8 cellular contexts compared by ENCODE assay signal in genomic region chr4:158193171-158193749, GRCh38. TPM values are rescaled to one million over a fixed set of nuclear protein-coding genes. Genes with fewer than 3 reads are reported as not detected.
DNase-seq lines count a peak whose midpoint lies in the region; ATAC-seq and TF ChIP-seq lines count a peak whose summit lies in the region.

No MANE protein-coding gene starts in this region.

- DNase-seq in NCI-H1417 (lab: John Stamatoyannopoulos, UW): peak in 2 of 3 experiments; percentile 17 to 75
- DNase-seq in NCI-H1417 treated with DMSO at 0.1 percent for 48 hours (lab: John Stamatoyannopoulos, UW): no peak
- DNase-seq in RKO (ENCODE audit: low spot score): peak; percentile 64
- DNase-seq in fibroblast of mammary gland (ENCODE audit: low read depth): peak; percentile 35
- DNase-seq in putamen (ENCODE audit: low spot score): peak; percentile 80
- DNase-seq in NCI-H187 treated with DMSO at 0.1 percent for 48 hours (lab: John Stamatoyannopoulos, UW): no peak
- DNase-seq in activated T-helper 2 cell treated with anti-CD3 and anti-CD28 coated beads, Interferon-gamma antibody, Interleukin-2, Interleukin-4, amounts not matched to agents 10 μg/mL and 5 μg/mL and 100 μg/mL, durations not matched to agents 14 hours and 24 hours and 36 hours (ENCODE audit: low spot score): no peak

- H3K27ac Mint-ChIP-seq in activated T-helper 2 cell treated with anti-CD3 and anti-CD28 coated beads, Interferon-gamma antibody, Interleukin-2, Interleukin-4, amounts not matched to agents 10 μg/mL and 5 μg/mL and 100 μg/mL, durations not matched to agents 14 hours and 24 hours and 36 hours: no peak overlapping the region

- peaks cover 1% of the 10 kb centered on the region for H3K4me1 Mint-ChIP-seq in activated T-helper 2 cell treated with anti-CD3 and anti-CD28 coated beads, Interferon-gamma antibody, Interleukin-2, Interleukin-4, amounts not matched to agents 10 μg/mL and 5 μg/mL and 100 μg/mL, durations not matched to agents 14 hours and 24 hours and 36 hours (ENCODE audit: low read depth)

- ATAC-seq in HG02885 (IDR thresholded peaks at IDR 0.05; ENCODE audit: poor library complexity, unreplicated experiment): peak; percentile 65

- peaks cover 3% of the 10 kb centered on the region for H3K27me3 Mint-ChIP-seq in activated T-helper 2 cell treated with anti-CD3 and anti-CD28 coated beads, Interferon-gamma antibody, Interleukin-2, Interleukin-4, amounts not matched to agents 10 μg/mL and 5 μg/mL and 100 μg/mL, durations not matched to agents 14 hours and 24 hours and 36 hours (ENCODE audit: low read depth)

- H3K9me3 Mint-ChIP-seq in activated T-helper 2 cell treated with anti-CD3 and anti-CD28 coated beads, Interferon-gamma antibody, Interleukin-2, Interleukin-4, amounts not matched to agents 10 μg/mL and 5 μg/mL and 100 μg/mL, durations not matched to agents 14 hours and 24 hours and 36 hours: no peaks in the 10 kb centered on the region

- H3K36me3 Mint-ChIP-seq in activated T-helper 2 cell treated with anti-CD3 and anti-CD28 coated beads, Interferon-gamma antibody, Interleukin-2, Interleukin-4, amounts not matched to agents 10 μg/mL and 5 μg/mL and 100 μg/mL, durations not matched to agents 14 hours and 24 hours and 36 hours (ENCODE audit: low read depth): no peaks in the 10 kb centered on the region

- TF ChIP-seq CTCF in fibroblast of mammary gland (conservative IDR thresholded peaks at IDR 0.05; ENCODE audit: control insufficient read depth, insufficient read depth, low read depth, low read length): peak; percentile 55

- intact Hi-C loops in activated T-helper 2 cell treated with anti-CD3 and anti-CD28 coated beads, Interferon-gamma antibody, Interleukin-2, Interleukin-4, amounts not matched to agents 10 μg/mL and 5 μg/mL and 100 μg/mL, durations not matched to agents 14 hours and 24 hours and 36 hours (cut with micrococcal nuclease): loop anchor here (2.0 kb wide), 1 partner anchor 62 kb away; no protein-coding TSS in a partner anchor

- no peak overlapping the region for H3K4me3 Mint-ChIP-seq in activated T-helper 2 cell treated with anti-CD3 and anti-CD28 coated beads, Interferon-gamma antibody, Interleukin-2, Interleukin-4, amounts not matched to agents 10 μg/mL and 5 μg/mL and 100 μg/mL, durations not matched to agents 14 hours and 24 hours and 36 hours (ENCODE audit: low read depth)

- H3K4me3 ChIP-seq in fibroblast of mammary gland (ENCODE audit: control insufficient read depth, low read depth, low read length): no peak overlapping the region

RNA-seq across cellular contexts. Expression of gene TMEM144, which starts 17.0 kb away (rescaled TPM):
- 0.16 and 0.23 TPM in 2 replicates for total RNA-seq in activated T-helper 2 cell treated with anti-CD3 and anti-CD28 coated beads, Interferon-gamma antibody, Interleukin-2, Interleukin-4, amounts not matched to agents 10 μg/mL and 5 μg/mL and 100 μg/mL, durations not matched to agents 14 hours and 24 hours and 36 hours

RNA-seq across cellular contexts. Expression of gene GASK1B, which starts 20.4 kb away (rescaled TPM):
- not detected in 2 replicates for total RNA-seq in activated T-helper 2 cell treated with anti-CD3 and anti-CD28 coated beads, Interferon-gamma antibody, Interleukin-2, Interleukin-4, amounts not matched to agents 10 μg/mL and 5 μg/mL and 100 μg/mL, durations not matched to agents 14 hours and 24 hours and 36 hours

Comparison
In these comparisons a context has a peak if more than half of its experiments do, and no peak if none do; other contexts are left out.
1. DNase-seq: peak in NCI-H1417 (2 of 3), RKO (single experiment), fibroblast of mammary gland (single experiment) and putamen (single experiment); none in NCI-H1417 treated with DMSO at 0.1 percent for 48 hours (single experiment), NCI-H187 treated with DMSO at 0.1 percent for 48 hours (single experiment) and activated T-helper 2 cell treated with anti-CD3 and anti-CD28 coated beads, Interferon-gamma antibody, Interleukin-2, Interleukin-4, amounts not matched to agents 10 μg/mL and 5 μg/mL and 100 μg/mL, durations not matched to agents 14 hours and 24 hours and 36 hours (single experiment).